Comparison of ENCODE assay signal across 26 cellular contexts in the genomic region with DNA sequence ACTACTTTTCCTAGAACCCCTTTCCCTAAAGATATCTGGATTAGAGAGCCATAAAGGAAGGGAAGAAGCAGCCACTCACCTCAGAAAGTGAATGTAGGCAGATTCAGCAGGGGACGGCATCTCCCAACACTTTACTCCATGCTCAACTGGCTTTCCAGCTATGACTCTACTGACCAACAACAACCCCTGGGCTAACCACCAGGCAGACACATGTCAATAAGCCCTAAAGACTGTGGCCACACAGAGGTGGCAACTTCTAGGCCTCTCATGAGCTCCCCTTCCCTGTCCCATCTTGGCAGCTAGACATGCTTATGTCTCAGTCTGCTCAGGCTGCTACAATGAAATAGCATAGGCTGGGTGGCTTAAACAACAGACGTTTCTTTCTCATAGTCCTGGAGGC.
"Had no signal": no experiment of that assay in that cellular context is flagged by ENCODE, and none has a peak within 500 bp of the region (broad histone marks: within the 10 kb centered on the region; RNA-seq: fewer than 3 reads in every experiment).

No MANE protein-coding gene starts in this region.

- H3K27me3 ChIP-seq: neural progenitor cell, ovary, right lobe of liver, sigmoid colon, suprapubic skin, testis, tibial artery, transverse colon, upper lobe of right lung, uterus had no signal

- H3K4me3 ChIP-seq: neural progenitor cell, ovary, psoas muscle, right lobe of liver, sigmoid colon, suprapubic skin, testis, tibial artery, transverse colon, upper lobe of right lung, uterus had no signal

- DNase-seq: natural killer cell; occipital lobe; ovary; posterior cingulate gyrus; psoas muscle; right cardiac atrium; right lobe of liver; sigmoid colon; small intestine; stimulated activated CD4-positive, alpha-beta T cell treated with anti-CD3 and anti-CD28 coated beads, Interleukin-15, amount 100 ng/mL, for 24 hours; stimulated activated CD4-positive, alpha-beta T cell treated with anti-CD3 and anti-CD28 coated beads, Interleukin-2, amount 100 ng/mL, for 24 hours; stimulated activated CD4-positive, alpha-beta T cell treated with anti-CD3 and anti-CD28 coated beads, Interleukin-2, amount 100 ng/mL, for 48 hours; stimulated activated CD4-positive, alpha-beta T cell treated with anti-CD3 and anti-CD28 coated beads, Interleukin-4, amount 100 ng/mL, for 24 hours; stimulated activated naive CD4-positive, alpha-beta T cell; stimulated activated naive CD8-positive, alpha-beta T cell treated with anti-CD3 and anti-CD28 coated beads, Interleukin-15, amount 100 ng/mL, for 72 hours; stimulated activated naive CD8-positive, alpha-beta T cell treated with anti-CD3 and anti-CD28 coated beads, Interleukin-15, Interleukin-2, amounts not matched to agents 100 U/mL and 50 U/mL, for 24 hours; substantia nigra; testis; tibial artery; transverse colon; upper lobe of right lung; uterus had no signal

- H3K4me2 ChIP-seq: neural progenitor cell had no signal

- H3K79me2 ChIP-seq: parathyroid adenoma had no signal

- FAIRE-seq: small intestine had no signal

- H3K27ac ChIP-seq: neural progenitor cell, ovary, parathyroid adenoma, psoas muscle, right lobe of liver, sigmoid colon, suprapubic skin, testis, tibial artery, transverse colon, upper lobe of right lung, uterus had no signal

- H3K9me3 ChIP-seq: ovary, psoas muscle, right lobe of liver, sigmoid colon, suprapubic skin, testis, tibial artery, transverse colon, upper lobe of right lung, uterus had no signal

- H3K9ac ChIP-seq: neural progenitor cell, parathyroid adenoma had no signal

- H3K36me3 ChIP-seq: neural progenitor cell, ovary, right lobe of liver, sigmoid colon, suprapubic skin, tibial artery, transverse colon, upper lobe of right lung, uterus had no signal

- H2AFZ ChIP-seq: neural progenitor cell, parathyroid adenoma had no signal

- ATAC-seq: natural killer cell; psoas muscle; right cardiac atrium; right lobe of liver; stimulated activated effector memory CD8-positive, alpha-beta T cell treated with anti-CD3 and anti-CD28 coated beads, Interleukin-12 subunit alpha, Interleukin-12 subunit beta, amount 100 ng/mL, for 72 hours; stimulated activated naive CD8-positive, alpha-beta T cell treated with anti-CD3 and anti-CD28 coated beads, Interleukin-15, amount 100 ng/mL, for 72 hours; stimulated activated naive CD8-positive, alpha-beta T cell treated with anti-CD3 and anti-CD28 coated beads, Interleukin-15, Interleukin-2, amounts not matched to agents 100 U/mL and 50 U/mL, for 24 hours; upper lobe of right lung had no signal

- H3K4me1 ChIP-seq: neural progenitor cell, parathyroid adenoma, psoas muscle, right lobe of liver, suprapubic skin, testis, tibial artery, transverse colon, upper lobe of right lung, uterus had no signal
